8 cellular contexts compared by ENCODE assay signal in genomic region chr10:122461367-122461728, GRCh38. TPM values are rescaled to one million over a fixed set of nuclear protein-coding genes. Genes with fewer than 3 reads are reported as not detected.
DNase-seq lines count a peak whose midpoint lies in the region; ATAC-seq, FAIRE-seq and TF ChIP-seq lines count a peak whose summit lies in the region.

Gene HTRA1, plus strand, starts transcription at chr10:122461553. Its CDS starts 100 bp downstream, at chr10:122461653.

- POLR2A ChIA-PET in activated CD4-positive, alpha-beta T cell treated with anti-CD3 and anti-CD28 coated beads for 36 hours (lab: Charles Lee): no interaction called here

- no peak within 1 kb of the TSS for H3K27ac Mint-ChIP-seq in activated CD4-positive, alpha-beta T cell treated with anti-CD3 and anti-CD28 coated beads for 36 hours
- H3K27ac Mint-ChIP-seq in activated T-helper 1 cell treated with anti-CD3 and anti-CD28 coated beads, Interleukin-12 subunit alpha, Interleukin-12 subunit beta, Interleukin-2, Interleukin-4 antibody, amounts not matched to agents 30 ng/mL and 10 ng/mL and 1 ng/mL, durations not matched to agents 14 hours and 24 hours and 36 hours: no peak within 1 kb of the TSS
- no peak within 1 kb of the TSS for H3K27ac Mint-ChIP-seq in natural killer cell

- CTCF ChIA-PET in activated CD4-positive, alpha-beta T cell treated with anti-CD3 and anti-CD28 coated beads for 36 hours (lab: Charles Lee): interaction anchor here (0.9 to 1.6 kb wide), 2 partner anchors 26 to 162 kb away, joined by 3 to 4 read pairs; no protein-coding TSS in a partner anchor

- peaks cover 58% of the 10 kb centered on the region for H3K27me3 Mint-ChIP-seq in activated CD4-positive, alpha-beta T cell treated with anti-CD3 and anti-CD28 coated beads for 36 hours
- H3K27me3 Mint-ChIP-seq in activated T-helper 1 cell treated with anti-CD3 and anti-CD28 coated beads, Interleukin-12 subunit alpha, Interleukin-12 subunit beta, Interleukin-2, Interleukin-4 antibody, amounts not matched to agents 30 ng/mL and 10 ng/mL and 1 ng/mL, durations not matched to agents 14 hours and 24 hours and 36 hours (ENCODE audit: insufficient read depth): peaks cover 67% of the 10 kb centered on the region
- H3K27me3 Mint-ChIP-seq in natural killer cell (ENCODE audit: low read depth in 2 of 2): peaks cover 67% of the 10 kb centered on the region in 2 donors

- no peak for ATAC-seq in activated CD4-positive, alpha-beta T cell treated with anti-CD3 and anti-CD28 coated beads for 36 hours
- ATAC-seq in natural killer cell (peak in 1 of 3 donors; percentile 40), GM21786 (IDR thresholded peaks at IDR 0.05; ENCODE audit: unreplicated experiment) (no peak)

- peak; percentile 15 for DNase-seq in activated CD4-positive, alpha-beta T cell treated with anti-CD3 and anti-CD28 coated beads for 36 hours
- DNase-seq in activated CD4-positive, alpha-beta T cell treated with anti-CD3 and anti-CD28 coated beads for 1 hour: no peak
- no peak for DNase-seq in activated T-helper 1 cell treated with anti-CD3 and anti-CD28 coated beads, Interleukin-12 subunit alpha, Interleukin-12 subunit beta, Interleukin-2, Interleukin-4 antibody, amounts not matched to agents 30 ng/mL and 10 ng/mL and 1 ng/mL, durations not matched to agents 14 hours and 24 hours and 36 hours (ENCODE audit: low spot score)
- DNase-seq in frontal cortex (ENCODE audit: low spot score in 2 of 2): peak; percentile 87 to 94
- DNase-seq in natural killer cell: no peak
- DNase-seq in NCI-H2029 (lab: John Stamatoyannopoulos, UW): no peak
- no peak for DNase-seq in activated gamma-delta T cell (lab: John Stamatoyannopoulos, UW)

- H3K9me3 Mint-ChIP-seq in activated CD4-positive, alpha-beta T cell treated with anti-CD3 and anti-CD28 coated beads for 36 hours (ENCODE audit: low read depth): no peaks in the 10 kb centered on the region
- H3K9me3 Mint-ChIP-seq in activated T-helper 1 cell treated with anti-CD3 and anti-CD28 coated beads, Interleukin-12 subunit alpha, Interleukin-12 subunit beta, Interleukin-2, Interleukin-4 antibody, amounts not matched to agents 30 ng/mL and 10 ng/mL and 1 ng/mL, durations not matched to agents 14 hours and 24 hours and 36 hours: no peaks in the 10 kb centered on the region
- no peaks in the 10 kb centered on the region for H3K9me3 Mint-ChIP-seq in natural killer cell

- peak within 1 kb of the TSS; percentile 63 for H3K4me3 Mint-ChIP-seq in activated CD4-positive, alpha-beta T cell treated with anti-CD3 and anti-CD28 coated beads for 36 hours
- H3K4me3 Mint-ChIP-seq in activated T-helper 1 cell treated with anti-CD3 and anti-CD28 coated beads, Interleukin-12 subunit alpha, Interleukin-12 subunit beta, Interleukin-2, Interleukin-4 antibody, amounts not matched to agents 30 ng/mL and 10 ng/mL and 1 ng/mL, durations not matched to agents 14 hours and 24 hours and 36 hours: peak within 1 kb of the TSS; percentile 73
- peak within 1 kb of the TSS; percentile 81 for H3K4me3 Mint-ChIP-seq in natural killer cell

- H3K36me3 Mint-ChIP-seq in activated CD4-positive, alpha-beta T cell treated with anti-CD3 and anti-CD28 coated beads for 36 hours (ENCODE audit: low read depth): no peaks in the 10 kb centered on the region
- H3K36me3 Mint-ChIP-seq in activated T-helper 1 cell treated with anti-CD3 and anti-CD28 coated beads, Interleukin-12 subunit alpha, Interleukin-12 subunit beta, Interleukin-2, Interleukin-4 antibody, amounts not matched to agents 30 ng/mL and 10 ng/mL and 1 ng/mL, durations not matched to agents 14 hours and 24 hours and 36 hours (ENCODE audit: low read depth): no peaks in the 10 kb centered on the region
- no peaks in the 10 kb centered on the region for H3K36me3 Mint-ChIP-seq in natural killer cell

- peaks cover 9% of the 10 kb centered on the region for H3K4me1 Mint-ChIP-seq in activated CD4-positive, alpha-beta T cell treated with anti-CD3 and anti-CD28 coated beads for 36 hours
- H3K4me1 Mint-ChIP-seq in activated T-helper 1 cell treated with anti-CD3 and anti-CD28 coated beads, Interleukin-12 subunit alpha, Interleukin-12 subunit beta, Interleukin-2, Interleukin-4 antibody, amounts not matched to agents 30 ng/mL and 10 ng/mL and 1 ng/mL, durations not matched to agents 14 hours and 24 hours and 36 hours (ENCODE audit: low read depth): peaks cover 5% of the 10 kb centered on the region
- peaks cover 8 to 10% of the 10 kb centered on the region in 2 donors for H3K4me1 Mint-ChIP-seq in natural killer cell

- intact Hi-C loops in activated CD4-positive, alpha-beta T cell treated with anti-CD3 and anti-CD28 coated beads for 36 hours (cut with DNase I, micrococcal nuclease): no loop called here
- intact Hi-C loops in activated T-helper 1 cell treated with anti-CD3 and anti-CD28 coated beads, Interleukin-12 subunit alpha, Interleukin-12 subunit beta, Interleukin-2, Interleukin-4 antibody, amounts not matched to agents 30 ng/mL and 10 ng/mL and 1 ng/mL, durations not matched to agents 14 hours and 24 hours and 36 hours (cut with micrococcal nuclease): loop anchor here (10.0 kb wide), 1 partner anchor 673 kb away; the partner anchor contains the start of gene HMX3
- intact Hi-C loops in natural killer cell (cut with micrococcal nuclease): no loop called here

- no peak for FAIRE-seq in frontal cortex (lab: Jason Lieb, UNC)

- no peak for TF ChIP-seq CTCF in natural killer cell (IDR thresholded peaks at IDR 0.05)

RNA-seq across cellular contexts. Expression of gene HTRA1, which starts in this region (rescaled TPM):
- total RNA-seq in activated CD4-positive, alpha-beta T cell treated with anti-CD3 and anti-CD28 coated beads for 36 hours: not detected
- not detected in 2 replicates for total RNA-seq in activated T-helper 1 cell treated with anti-CD3 and anti-CD28 coated beads, Interleukin-12 subunit alpha, Interleukin-12 subunit beta, Interleukin-2, Interleukin-4 antibody, amounts not matched to agents 30 ng/mL and 10 ng/mL and 1 ng/mL, durations not matched to agents 14 hours and 24 hours and 36 hours
- total RNA-seq in frontal cortex (41.2 TPM), natural killer cell (not detected)

Comparison
In these comparisons a context has a peak if more than half of its experiments do, and no peak if none do; other contexts are left out.
1. RNA of gene HTRA1 (total RNA-seq): 41.2 TPM in frontal cortex (single experiment); not detected in natural killer cell, not detected in activated CD4-positive, alpha-beta T cell treated with anti-CD3 and anti-CD28 coated beads for 36 hours and not detected in activated T-helper 1 cell treated with anti-CD3 and anti-CD28 coated beads, Interleukin-12 subunit alpha, Interleukin-12 subunit beta, Interleukin-2, Interleukin-4 antibody, amounts not matched to agents 30 ng/mL and 10 ng/mL and 1 ng/mL, durations not matched to agents 14 hours and 24 hours and 36 hours; every median in the first group is over 10 times any median in the second.
2. Peak in DNase-seq in activated CD4-positive, alpha-beta T cell treated with anti-CD3 and anti-CD28 coated beads for 36 hours; RNA of the gene not detected or under 1 TPM.
3. DNase-seq: peak in frontal cortex (2 of 2); none in activated CD4-positive, alpha-beta T cell treated with anti-CD3 and anti-CD28 coated beads for 1 hour (single experiment), activated T-helper 1 cell treated with anti-CD3 and anti-CD28 coated beads, Interleukin-12 subunit alpha, Interleukin-12 subunit beta, Interleukin-2, Interleukin-4 antibody, amounts not matched to agents 30 ng/mL and 10 ng/mL and 1 ng/mL, durations not matched to agents 14 hours and 24 hours and 36 hours (single experiment), natural killer cell (single experiment), NCI-H2029 (single experiment) and activated gamma-delta T cell (single experiment).
4. Peak in every context shown above with its lines, with median percentiles within 50 percentile points of each other: H3K4me3 Mint-ChIP-seq.